In the genomic region with DNA sequence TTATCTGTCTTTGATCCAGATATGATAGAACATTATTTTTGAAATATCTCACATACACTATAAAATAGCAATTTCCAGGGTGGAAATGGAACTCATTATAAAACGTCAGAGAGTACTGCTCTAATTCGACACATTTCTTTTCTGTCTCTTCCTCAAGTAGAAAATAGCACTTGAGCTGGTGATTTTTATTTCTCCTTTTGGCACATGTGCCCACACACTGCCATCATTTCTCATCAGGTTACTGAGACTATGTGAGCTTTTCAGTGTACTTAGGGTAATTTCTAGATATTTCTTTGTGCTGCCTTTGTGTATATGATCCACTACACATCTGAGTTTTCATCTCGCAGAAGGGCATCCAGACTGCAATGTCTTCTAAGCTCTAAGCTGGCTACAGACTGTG, we compare ENCODE assay signal across 8 cellular contexts.
A peak's percentile ranks its signal among the peaks of the same experiment; 100 is the strongest.
DNase-seq lines count a peak whose midpoint lies in the region; ATAC-seq and TF ChIP-seq lines count a peak whose summit lies in the region.

No MANE protein-coding gene starts in this region.

- H3K4me1 ChIP-seq in CD4-positive, CD25-positive, alpha-beta regulatory T cell (ENCODE audit: control insufficient read depth, insufficient read depth, low read length, poor library complexity, severe bottlenecking), result peaks cover 12% of the 10 kb centered on the region
- H3K4me1 ChIP-seq in adrenal gland (replicated peaks in 1 of 2), result peaks cover 6 to 29% of the 10 kb centered on the region in 2 donors
- H3K4me1 ChIP-seq in naive thymus-derived CD4-positive, alpha-beta T cell (ENCODE audit: control insufficient read depth in 2 of 2, insufficient read depth in 2 of 2, low read length in 2 of 2), result peaks cover 0 to 14% of the 10 kb centered on the region in 2 donors
- H3K4me1 ChIP-seq in effector memory CD4-positive, alpha-beta T cell (ENCODE audit: control insufficient read depth, insufficient read depth, low read length, poor library complexity, severe bottlenecking), result no peaks in the 10 kb centered on the region

- H3K4me3 Mint-ChIP-seq in CD4-positive, CD25-positive, alpha-beta regulatory T cell, result peak overlapping the region in 1 of 4 donors; percentile 4
- peak overlapping the region in 5 of 10 donors; percentile 2 to 48 (median 17) for H3K4me3 Mint-ChIP-seq in naive thymus-derived CD4-positive, alpha-beta T cell

- peaks cover 48% of the 10 kb centered on the region for H3K36me3 ChIP-seq in CD4-positive, CD25-positive, alpha-beta regulatory T cell (ENCODE audit: control insufficient read depth, insufficient read depth, low read length)
- H3K36me3 ChIP-seq in adrenal gland (replicated peaks in 1 of 2), result no peaks in the 10 kb centered on the region
- peaks cover 11 to 37% (median 13%) of the 10 kb centered on the region in 3 experiments for H3K36me3 ChIP-seq in naive thymus-derived CD4-positive, alpha-beta T cell (ENCODE audit: control insufficient read depth in 2 of 3, insufficient read depth in 3 of 3, low read length in 3 of 3)
- peaks cover 31% of the 10 kb centered on the region for H3K36me3 ChIP-seq in effector memory CD4-positive, alpha-beta T cell (ENCODE audit: control insufficient read depth, insufficient read depth, low read length)

- no peaks in the 10 kb centered on the region for H3K9me3 Mint-ChIP-seq in CD4-positive, CD25-positive, alpha-beta regulatory T cell
- H3K9me3 Mint-ChIP-seq in naive thymus-derived CD4-positive, alpha-beta T cell, result peaks cover 0 to 4% (median 0%) of the 10 kb centered on the region in 11 donors

- no peak for TF ChIP-seq CTCF in adrenal gland (IDR thresholded peaks at IDR 0.05)

- no peaks in the 10 kb centered on the region for H3K27me3 Mint-ChIP-seq in CD4-positive, CD25-positive, alpha-beta regulatory T cell
- no peaks in the 10 kb centered on the region for H3K27me3 Mint-ChIP-seq in naive thymus-derived CD4-positive, alpha-beta T cell

- POLR2A ChIA-PET in naive thymus-derived CD4-positive, alpha-beta T cell (lab: Charles Lee), result no interaction called here

- no peak overlapping the region for H3K4me3 ChIP-seq in CD4-positive, CD25-positive, alpha-beta regulatory T cell (ENCODE audit: low read depth, low read length)
- no peak overlapping the region for H3K4me3 ChIP-seq in adrenal gland
- no peak overlapping the region for H3K4me3 ChIP-seq in naive thymus-derived CD4-positive, alpha-beta T cell (ENCODE audit: low read length)
- H3K4me3 ChIP-seq in effector memory CD4-positive, alpha-beta T cell (ENCODE audit: insufficient read depth, low read depth, low read length, poor library complexity, severe bottlenecking), result no peak overlapping the region

- H3K4me1 Mint-ChIP-seq in CD4-positive, CD25-positive, alpha-beta regulatory T cell, result peaks cover 24 to 51% (median 40%) of the 10 kb centered on the region in 4 donors
- H3K4me1 Mint-ChIP-seq in naive thymus-derived CD4-positive, alpha-beta T cell, result peaks cover 20 to 59% (median 52%) of the 10 kb centered on the region in 7 donors

- CTCF ChIA-PET in naive thymus-derived CD4-positive, alpha-beta T cell (lab: Charles Lee), result no interaction called here

- intact Hi-C loops in adrenal gland (cut with DNase I), result no loop called here
- intact Hi-C loops in naive thymus-derived CD4-positive, alpha-beta T cell (cut with micrococcal nuclease), result loop anchor here (1.0 to 5.0 kb wide), 2 partner anchors 61 kb away; partner anchors contain the start of gene PGAP1 (in 1 of the 2)

- peaks cover 56% of the 10 kb centered on the region for H3K36me3 Mint-ChIP-seq in CD4-positive, CD25-positive, alpha-beta regulatory T cell
- peaks cover 7 to 67% (median 54%) of the 10 kb centered on the region in 5 donors for H3K36me3 Mint-ChIP-seq in naive thymus-derived CD4-positive, alpha-beta T cell

- H3K27ac Mint-ChIP-seq in CD4-positive, CD25-positive, alpha-beta regulatory T cell, result peak overlapping the region; percentile 12 to 60 (median 59)
- H3K27ac Mint-ChIP-seq in naive thymus-derived CD4-positive, alpha-beta T cell, result peak overlapping the region; percentile 17 to 84 (median 72)

- WGBS in adrenal gland, 4 donors, result 60 to 70% (median 61%) methylated on average over 3 of the region's 3 CpGs

- no peaks in the 10 kb centered on the region for H3K9me3 ChIP-seq in CD4-positive, CD25-positive, alpha-beta regulatory T cell (ENCODE audit: control insufficient read depth in 2 of 2, low read length in 2 of 2)
- no peaks in the 10 kb centered on the region for H3K9me3 ChIP-seq in adrenal gland (replicated peaks in 1 of 3)
- no peaks in the 10 kb centered on the region for H3K9me3 ChIP-seq in naive thymus-derived CD4-positive, alpha-beta T cell (ENCODE audit: control insufficient read depth in 2 of 3, low read length in 3 of 3)
- no peaks in the 10 kb centered on the region for H3K9me3 ChIP-seq in effector memory CD4-positive, alpha-beta T cell (ENCODE audit: control insufficient read depth, low read length)

- no peaks in the 10 kb centered on the region for H3K27me3 ChIP-seq in CD4-positive, CD25-positive, alpha-beta regulatory T cell (ENCODE audit: control insufficient read depth, insufficient read depth, low read length)
- H3K27me3 ChIP-seq in adrenal gland, result no peaks in the 10 kb centered on the region
- H3K27me3 ChIP-seq in naive thymus-derived CD4-positive, alpha-beta T cell (ENCODE audit: control insufficient read depth in 2 of 2, insufficient read depth in 2 of 2, low read length in 2 of 2), result no peaks in the 10 kb centered on the region
- H3K27me3 ChIP-seq in effector memory CD4-positive, alpha-beta T cell (replicated peaks; ENCODE audit: control insufficient read depth, insufficient read depth, low read length, poor library complexity, severe bottlenecking), result no peaks in the 10 kb centered on the region

- no peak for TF ChIP-seq POLR2A in adrenal gland (IDR thresholded peaks at IDR 0.05)

- no peak for DNase-seq in CD4-positive, CD25-positive, alpha-beta regulatory T cell
- DNase-seq in Kasumi-1 (lab: John Stamatoyannopoulos, UW), result peak; percentile 26 to 37
- no peak for DNase-seq in adrenal gland
- no peak for DNase-seq in naive thymus-derived CD4-positive, alpha-beta T cell
- no peak for DNase-seq in effector memory CD4-positive, alpha-beta T cell
- DNase-seq in DMS114 treated with DMSO at 0.1 percent for 48 hours (lab: John Stamatoyannopoulos, UW; ENCODE audit: unreplicated experiment), result no peak
- no peak for DNase-seq in GM19238 (ENCODE audit: insufficient read length, low spot score)
- DNase-seq in putamen (ENCODE audit: low spot score), result no peak

- peak in 1 of 2 donors; percentile 11 for ATAC-seq in CD4-positive, CD25-positive, alpha-beta regulatory T cell (ENCODE audit: low read depth in 2 of 2)
- no peak for ATAC-seq in naive thymus-derived CD4-positive, alpha-beta T cell

- peak overlapping the region; percentile 24 for H3K27ac ChIP-seq in CD4-positive, CD25-positive, alpha-beta regulatory T cell (ENCODE audit: insufficient read depth, low read length, poor library complexity, severe bottlenecking)
- H3K27ac ChIP-seq in adrenal gland, result peak overlapping the region; percentile 60 to 84 (median 82)
- no peak overlapping the region for H3K27ac ChIP-seq in naive thymus-derived CD4-positive, alpha-beta T cell (ENCODE audit: low read depth, low read length)
- H3K27ac ChIP-seq in effector memory CD4-positive, alpha-beta T cell (ENCODE audit: insufficient read depth, low read length, poor library complexity, severe bottlenecking), result no peak overlapping the region

Comparison
In these comparisons a context has a peak if more than half of its experiments do, and no peak if none do; other contexts are left out.
1. DNase-seq: peak in Kasumi-1 (2 of 2); none in CD4-positive, CD25-positive, alpha-beta regulatory T cell (0 of 3), adrenal gland (0 of 7), naive thymus-derived CD4-positive, alpha-beta T cell (0 of 9), effector memory CD4-positive, alpha-beta T cell (0 of 3), DMS114 treated with DMSO at 0.1 percent for 48 hours (single experiment), GM19238 (single experiment) and putamen (single experiment).
2. H3K27ac ChIP-seq: peak in CD4-positive, CD25-positive, alpha-beta regulatory T cell (single experiment) and adrenal gland (5 of 5); none in naive thymus-derived CD4-positive, alpha-beta T cell (single experiment) and effector memory CD4-positive, alpha-beta T cell (single experiment).
3. intact Hi-C loops: an anchor here in naive thymus-derived CD4-positive, alpha-beta T cell (1.0 to 5.0 kb wide); none called in adrenal gland.